In genomic region chr16:85528528-85529387, GRCh38 we compare ENCODE assay signal across 9 cellular contexts.
DNase-seq lines count a peak whose midpoint lies in the region; ATAC-seq, FAIRE-seq and TF ChIP-seq lines count a peak whose summit lies in the region.
"Had no signal": no experiment of that assay in that cellular context is flagged by ENCODE, and none has a peak within 500 bp of the region (broad histone marks: within the 10 kb centered on the region; RNA-seq: fewer than 3 reads in every experiment).

No MANE protein-coding gene starts in this region.

- no peaks in the 10 kb centered on the region for H3K9me2 ChIP-seq in DOHH2 (replicated peaks; ENCODE audit: control insufficient read depth, low read length)

- intact Hi-C loops in ovary (cut with DNase I): no loop called here

- H4K20me1 ChIP-seq in DOHH2 (ENCODE audit: control insufficient read depth, insufficient read depth, low read depth, low read length): peaks cover 4% of the 10 kb centered on the region; the same call in 1 of the 2 replicates

- H3K36me3 ChIP-seq in DOHH2 (ENCODE audit: control insufficient read depth, low read length): no peaks in the 10 kb centered on the region
- H3K36me3 ChIP-seq in ovary: no peaks in the 10 kb centered on the region

- H3K27me3 ChIP-seq in DOHH2 (ENCODE audit: control insufficient read depth, low read length): 0 out of 2 replicates have a peak, but pooled peaks cover 2% of the 10 kb centered on the region
- no peaks in the 10 kb centered on the region for H3K27me3 ChIP-seq in ovary

- no peak for TF ChIP-seq EP300 in ovary (IDR thresholded peaks at IDR 0.05)

- H3K27ac ChIP-seq in DOHH2 (ENCODE audit: low read depth, low read length): no peak overlapping the region
- H3K27ac ChIP-seq in ovary: no peak overlapping the region

- H3K79me2 ChIP-seq in DOHH2 (ENCODE audit: control insufficient read depth, low read length): no peaks in the 10 kb centered on the region

- peaks cover 5% of the 10 kb centered on the region for H3K4me1 ChIP-seq in DOHH2 (ENCODE audit: control insufficient read depth, low read length)
- peaks cover 4% of the 10 kb centered on the region for H3K4me1 ChIP-seq in ovary (ENCODE audit: insufficient read depth)

- no peaks in the 10 kb centered on the region for H3K9me3 ChIP-seq in DOHH2 (ENCODE audit: control insufficient read depth, insufficient read depth, low read length)
- no peaks in the 10 kb centered on the region for H3K9me3 ChIP-seq in ovary

- no peak for FAIRE-seq in RCC 7860 (lab: Jason Lieb, UNC)

- H3K4me3 Mint-ChIP-seq in central memory CD8-positive, alpha-beta T cell: no peak overlapping the region
- H3K4me3 Mint-ChIP-seq: naive thymus-derived CD8-positive, alpha-beta T cell had no signal

- H3K4me3 ChIP-seq in DOHH2 (ENCODE audit: low read length) (no peak overlapping the region), ovary (no peak overlapping the region)

- no peak for TF ChIP-seq POLR2A in ovary (IDR thresholded peaks at IDR 0.05)

- DNase-seq in OCI-M1 (lab: John Stamatoyannopoulos, UW) (peak; percentile 73), ovary (peak in 1 of 5 donors; percentile 44), cerebellar cortex (ENCODE audit: low spot score) (no peak), RCC 7860 (ENCODE audit: low spot score) (no peak), ureter (ENCODE audit: low spot score) (no peak)
- no peak for DNase-seq in central memory CD8-positive, alpha-beta T cell (ENCODE audit: low spot score in 2 of 2)

- TF ChIP-seq CTCF in DOHH2 (IDR thresholded peaks at IDR 0.05; ENCODE audit: low read depth, low read length, poor library complexity, severe bottlenecking): peak; percentile 74
- TF ChIP-seq CTCF in ovary (IDR thresholded peaks at IDR 0.05): peak in 2 of 3 donors; percentile 22 to 25

- no peaks in the 10 kb centered on the region for H3F3A ChIP-seq in DOHH2 (ENCODE audit: control insufficient read depth, insufficient read depth)

- no peaks in the 10 kb centered on the region for H3K4me1 Mint-ChIP-seq in central memory CD8-positive, alpha-beta T cell

- H3K9me3 Mint-ChIP-seq in central memory CD8-positive, alpha-beta T cell: no peaks in the 10 kb centered on the region
- H3K9me3 Mint-ChIP-seq: naive thymus-derived CD8-positive, alpha-beta T cell had no signal

- 73 to 83% (median 78%) methylated on average over 21 of the region's 21 CpGs for WGBS in ovary, 3 donors

- H3K4me2 ChIP-seq in DOHH2 (ENCODE audit: low read length): no peak overlapping the region

- no peaks in the 10 kb centered on the region for H3K27me3 Mint-ChIP-seq in central memory CD8-positive, alpha-beta T cell

- H3K27ac Mint-ChIP-seq in central memory CD8-positive, alpha-beta T cell (ENCODE audit: low read depth): peak overlapping the region; percentile 5

- H3K36me3 Mint-ChIP-seq in central memory CD8-positive, alpha-beta T cell (ENCODE audit: insufficient read depth): peaks cover 2% of the 10 kb centered on the region
- H3K36me3 Mint-ChIP-seq: naive thymus-derived CD8-positive, alpha-beta T cell had no signal

- ATAC-seq in central memory CD8-positive, alpha-beta T cell (replicated peaks; ENCODE audit: extremely low read depth, poor library complexity, severe bottlenecking): no peak
- ATAC-seq in HG02852 (IDR thresholded peaks at IDR 0.05; ENCODE audit: unreplicated experiment): no peak
